ENCODE assay signal across 1 cellular context in the genomic region with DNA sequence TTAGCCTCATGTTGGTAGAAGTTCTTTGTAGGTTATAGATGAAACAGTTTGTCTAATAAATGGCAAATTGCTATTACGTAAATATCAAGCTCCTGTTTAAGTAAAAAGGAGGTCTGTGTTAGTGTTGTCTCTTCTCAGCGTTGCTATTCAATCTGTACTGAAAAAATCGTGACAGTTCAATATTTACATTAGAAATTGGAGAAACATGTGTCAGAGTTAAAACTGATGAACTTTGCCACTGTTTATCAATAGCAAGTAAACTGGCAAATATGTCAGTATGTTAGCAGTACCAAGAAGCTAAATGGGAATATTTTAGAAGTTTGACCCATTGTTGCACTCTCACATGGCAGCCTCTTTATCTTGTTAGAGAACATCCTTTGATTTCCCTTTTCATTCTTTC.
TF ChIP-seq lines count a peak whose summit lies in the region.

No MANE protein-coding gene starts in this region.

TF ChIP-seq in HepG2, 621 proteins besides CTCF, POLR2A, EP300 and RAD21 (continued from another document and continues in another):
- TF ChIP-seq, protein P1, sequence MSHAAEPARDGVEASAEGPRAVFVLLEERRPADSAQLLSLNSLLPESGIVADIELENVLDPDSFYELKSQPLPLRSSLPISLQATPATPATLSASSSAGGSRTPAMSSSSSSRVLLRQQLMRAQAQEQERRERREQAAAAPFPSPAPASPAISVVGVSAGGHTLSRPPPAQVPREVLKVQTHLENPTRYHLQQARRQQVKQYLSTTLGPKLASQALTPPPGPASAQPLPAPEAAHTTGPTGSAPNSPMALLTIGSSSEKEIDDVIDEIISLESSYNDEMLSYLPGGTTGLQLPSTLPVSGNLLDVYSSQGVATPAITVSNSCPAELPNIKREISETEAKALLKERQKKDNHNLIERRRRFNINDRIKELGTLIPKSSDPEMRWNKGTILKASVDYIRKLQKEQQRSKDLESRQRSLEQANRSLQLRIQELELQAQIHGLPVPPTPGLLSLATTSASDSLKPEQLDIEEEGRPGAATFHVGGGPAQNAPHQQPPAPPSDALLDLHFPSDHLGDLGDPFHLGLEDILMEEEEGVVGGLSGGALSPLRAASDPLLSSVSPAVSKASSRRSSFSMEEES (CRISPR knock-in tag; IDR thresholded peaks at IDR 0.05) = peak; percentile 37; the same call in 1 of the 2 replicates
- peak; percentile 53; the same call in 1 of the 2 replicates for TF ChIP-seq ZMYM4 (CRISPR knock-in tag; IDR thresholded peaks at IDR 0.05)
- peak; percentile 34 for TF ChIP-seq SKI (IDR thresholded peaks at IDR 0.05; ENCODE audit: partially characterized antibody)
- TF ChIP-seq ZNF496 (CRISPR knock-in tag; IDR thresholded peaks at IDR 0.05; ENCODE audit: insufficient replicate concordance) = no peak
- no peak for TF ChIP-seq NONO (IDR thresholded peaks at IDR 0.05)
- no peak; the same call in 1 of the 2 replicates for TF ChIP-seq NONO (CRISPR knock-in tag; conservative IDR thresholded peaks at IDR 0.05)
- peak; percentile 71; the same call in 1 of the 2 replicates for TF ChIP-seq HDAC1 (CRISPR knock-in tag; IDR thresholded peaks at IDR 0.05)
- peak; percentile 39; the same call in 1 of the 2 replicates for TF ChIP-seq NFKBIZ (CRISPR knock-in tag; IDR thresholded peaks at IDR 0.05)
- TF ChIP-seq CENPT (CRISPR knock-in tag; IDR thresholded peaks at IDR 0.05; ENCODE audit: low read depth) = no peak
- TF ChIP-seq SMARCE1 (IDR thresholded peaks at IDR 0.05; ENCODE audit: borderline replicate concordance) = 0 out of 2 replicates have a peak, but pooled peaks have one; percentile 26
- 0 out of 2 replicates have a peak, but pooled peaks have one; percentile 40 for TF ChIP-seq XBP1 (CRISPR knock-in tag; IDR thresholded peaks at IDR 0.05)
- TF ChIP-seq, protein P2, sequence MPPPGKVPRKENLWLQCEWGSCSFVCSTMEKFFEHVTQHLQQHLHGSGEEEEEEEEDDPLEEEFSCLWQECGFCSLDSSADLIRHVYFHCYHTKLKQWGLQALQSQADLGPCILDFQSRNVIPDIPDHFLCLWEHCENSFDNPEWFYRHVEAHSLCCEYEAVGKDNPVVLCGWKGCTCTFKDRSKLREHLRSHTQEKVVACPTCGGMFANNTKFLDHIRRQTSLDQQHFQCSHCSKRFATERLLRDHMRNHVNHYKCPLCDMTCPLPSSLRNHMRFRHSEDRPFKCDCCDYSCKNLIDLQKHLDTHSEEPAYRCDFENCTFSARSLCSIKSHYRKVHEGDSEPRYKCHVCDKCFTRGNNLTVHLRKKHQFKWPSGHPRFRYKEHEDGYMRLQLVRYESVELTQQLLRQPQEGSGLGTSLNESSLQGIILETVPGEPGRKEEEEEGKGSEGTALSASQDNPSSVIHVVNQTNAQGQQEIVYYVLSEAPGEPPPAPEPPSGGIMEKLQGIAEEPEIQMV (CRISPR knock-in tag; IDR thresholded peaks at IDR 0.05; ENCODE audit: low read depth) = no peak
- no peak for TF ChIP-seq EEA1 (CRISPR knock-in tag; IDR thresholded peaks at IDR 0.05; ENCODE audit: borderline replicate concordance)
- no peak for TF ChIP-seq NCOA5 (CRISPR knock-in tag; IDR thresholded peaks at IDR 0.05)
- TF ChIP-seq ZNF614 (CRISPR knock-in tag; IDR thresholded peaks at IDR 0.05; ENCODE audit: borderline replicate concordance) = peak; percentile 41; the same call in 1 of the 2 replicates
- TF ChIP-seq ZNF550 (CRISPR knock-in tag; IDR thresholded peaks at IDR 0.05; ENCODE audit: borderline replicate concordance) = no peak
- TF ChIP-seq JUN (CRISPR knock-in tag; IDR thresholded peaks at IDR 0.05) = no peak
- TF ChIP-seq TEAD2 (CRISPR knock-in tag; IDR thresholded peaks at IDR 0.05) = no peak
- TF ChIP-seq NCOA2 (CRISPR knock-in tag; IDR thresholded peaks at IDR 0.05) = peak; percentile 86
- no peak for TF ChIP-seq MBNL3 (CRISPR knock-in tag; conservative IDR thresholded peaks at IDR 0.05)
- TF ChIP-seq ATF7 (IDR thresholded peaks at IDR 0.05) = no peak
- no peak for TF ChIP-seq ATF7 (CRISPR knock-in tag; IDR thresholded peaks at IDR 0.05)
- peak; percentile 98 for TF ChIP-seq MIXL1 (CRISPR knock-in tag; IDR thresholded peaks at IDR 0.05)
- TF ChIP-seq, protein P3, sequence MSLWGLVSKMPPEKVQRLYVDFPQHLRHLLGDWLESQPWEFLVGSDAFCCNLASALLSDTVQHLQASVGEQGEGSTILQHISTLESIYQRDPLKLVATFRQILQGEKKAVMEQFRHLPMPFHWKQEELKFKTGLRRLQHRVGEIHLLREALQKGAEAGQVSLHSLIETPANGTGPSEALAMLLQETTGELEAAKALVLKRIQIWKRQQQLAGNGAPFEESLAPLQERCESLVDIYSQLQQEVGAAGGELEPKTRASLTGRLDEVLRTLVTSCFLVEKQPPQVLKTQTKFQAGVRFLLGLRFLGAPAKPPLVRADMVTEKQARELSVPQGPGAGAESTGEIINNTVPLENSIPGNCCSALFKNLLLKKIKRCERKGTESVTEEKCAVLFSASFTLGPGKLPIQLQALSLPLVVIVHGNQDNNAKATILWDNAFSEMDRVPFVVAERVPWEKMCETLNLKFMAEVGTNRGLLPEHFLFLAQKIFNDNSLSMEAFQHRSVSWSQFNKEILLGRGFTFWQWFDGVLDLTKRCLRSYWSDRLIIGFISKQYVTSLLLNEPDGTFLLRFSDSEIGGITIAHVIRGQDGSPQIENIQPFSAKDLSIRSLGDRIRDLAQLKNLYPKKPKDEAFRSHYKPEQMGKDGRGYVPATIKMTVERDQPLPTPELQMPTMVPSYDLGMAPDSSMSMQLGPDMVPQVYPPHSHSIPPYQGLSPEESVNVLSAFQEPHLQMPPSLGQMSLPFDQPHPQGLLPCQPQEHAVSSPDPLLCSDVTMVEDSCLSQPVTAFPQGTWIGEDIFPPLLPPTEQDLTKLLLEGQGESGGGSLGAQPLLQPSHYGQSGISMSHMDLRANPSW (CRISPR knock-in tag; IDR thresholded peaks at IDR 0.05; ENCODE audit: borderline replicate concordance) = peak; percentile 65; the same call in 1 of the 2 replicates
- 0 out of 2 replicates have a peak, but pooled peaks have one; percentile 30 for TF ChIP-seq IRF2 (CRISPR knock-in tag; IDR thresholded peaks at IDR 0.05)
- TF ChIP-seq FOXP1 (IDR thresholded peaks at IDR 0.05) = peak; percentile 82
- TF ChIP-seq FOXP1 (CRISPR knock-in tag; IDR thresholded peaks at IDR 0.05) = peak; percentile 98
- TF ChIP-seq, protein P4, sequence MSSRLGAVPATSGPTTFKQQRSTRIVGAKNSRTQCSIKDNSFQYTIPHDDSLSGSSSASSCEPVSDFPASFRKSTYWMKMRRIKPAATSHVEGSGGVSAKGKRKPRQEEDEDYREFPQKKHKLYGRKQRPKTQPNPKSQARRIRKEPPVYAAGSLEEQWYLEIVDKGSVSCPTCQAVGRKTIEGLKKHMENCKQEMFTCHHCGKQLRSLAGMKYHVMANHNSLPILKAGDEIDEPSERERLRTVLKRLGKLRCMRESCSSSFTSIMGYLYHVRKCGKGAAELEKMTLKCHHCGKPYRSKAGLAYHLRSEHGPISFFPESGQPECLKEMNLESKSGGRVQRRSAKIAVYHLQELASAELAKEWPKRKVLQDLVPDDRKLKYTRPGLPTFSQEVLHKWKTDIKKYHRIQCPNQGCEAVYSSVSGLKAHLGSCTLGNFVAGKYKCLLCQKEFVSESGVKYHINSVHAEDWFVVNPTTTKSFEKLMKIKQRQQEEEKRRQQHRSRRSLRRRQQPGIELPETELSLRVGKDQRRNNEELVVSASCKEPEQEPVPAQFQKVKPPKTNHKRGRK (CRISPR knock-in tag; IDR thresholded peaks at IDR 0.05) = no peak
- peak; percentile 90 for TF ChIP-seq SIX1 (CRISPR knock-in tag; IDR thresholded peaks at IDR 0.05; ENCODE audit: borderline replicate concordance)
- no peak for TF ChIP-seq KLF13 (CRISPR knock-in tag; IDR thresholded peaks at IDR 0.05)
- no peak for TF ChIP-seq ZNF235 (CRISPR knock-in tag; IDR thresholded peaks at IDR 0.05; ENCODE audit: borderline replicate concordance)
- no peak for TF ChIP-seq ZNF383 (CRISPR knock-in tag; IDR thresholded peaks at IDR 0.05; ENCODE audit: borderline replicate concordance)
- TF ChIP-seq TOE1 (CRISPR knock-in tag; IDR thresholded peaks at IDR 0.05) = 0 out of 2 replicates have a peak, but pooled peaks have one; percentile 20
- TF ChIP-seq ZNF572 (CRISPR knock-in tag; IDR thresholded peaks at IDR 0.05) = no peak
- no peak for TF ChIP-seq ZNF282 (IDR thresholded peaks at IDR 0.05; ENCODE audit: partially characterized antibody)
- TF ChIP-seq NFIC (IDR thresholded peaks at IDR 0.05; ENCODE audit: low read length) = peak; percentile 89; the same call in 1 of the 2 replicates
- TF ChIP-seq FOXA3 (CRISPR knock-in tag; IDR thresholded peaks at IDR 0.05) = peak; percentile 96
- TF ChIP-seq, protein P5, sequence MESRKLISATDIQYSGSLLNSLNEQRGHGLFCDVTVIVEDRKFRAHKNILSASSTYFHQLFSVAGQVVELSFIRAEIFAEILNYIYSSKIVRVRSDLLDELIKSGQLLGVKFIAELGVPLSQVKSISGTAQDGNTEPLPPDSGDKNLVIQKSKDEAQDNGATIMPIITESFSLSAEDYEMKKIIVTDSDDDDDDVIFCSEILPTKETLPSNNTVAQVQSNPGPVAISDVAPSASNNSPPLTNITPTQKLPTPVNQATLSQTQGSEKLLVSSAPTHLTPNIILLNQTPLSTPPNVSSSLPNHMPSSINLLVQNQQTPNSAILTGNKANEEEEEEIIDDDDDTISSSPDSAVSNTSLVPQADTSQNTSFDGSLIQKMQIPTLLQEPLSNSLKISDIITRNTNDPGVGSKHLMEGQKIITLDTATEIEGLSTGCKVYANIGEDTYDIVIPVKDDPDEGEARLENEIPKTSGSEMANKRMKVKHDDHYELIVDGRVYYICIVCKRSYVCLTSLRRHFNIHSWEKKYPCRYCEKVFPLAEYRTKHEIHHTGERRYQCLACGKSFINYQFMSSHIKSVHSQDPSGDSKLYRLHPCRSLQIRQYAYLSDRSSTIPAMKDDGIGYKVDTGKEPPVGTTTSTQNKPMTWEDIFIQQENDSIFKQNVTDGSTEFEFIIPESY (CRISPR knock-in tag; IDR thresholded peaks at IDR 0.05) = no peak
- TF ChIP-seq SRSF4 (IDR thresholded peaks at IDR 0.05; ENCODE audit: low read depth, low read length, poor library complexity, severe bottlenecking) = no peak
- no peak for TF ChIP-seq CENPX (CRISPR knock-in tag; IDR thresholded peaks at IDR 0.05)
- no peak for TF ChIP-seq ARNT (IDR thresholded peaks at IDR 0.05)
- TF ChIP-seq KDM1A (CRISPR knock-in tag; IDR thresholded peaks at IDR 0.05) = 0 out of 2 replicates have a peak, but pooled peaks have one; percentile 54
- TF ChIP-seq PITX1 (CRISPR knock-in tag; IDR thresholded peaks at IDR 0.05) = peak; percentile 17; the same call in 1 of the 2 replicates
- TF ChIP-seq ZNF841 (CRISPR knock-in tag; IDR thresholded peaks at IDR 0.05; ENCODE audit: borderline replicate concordance) = no peak
- TF ChIP-seq U2AF1 (optimal IDR thresholded peaks at IDR 0.05; ENCODE audit: low read depth, low read length) = no peak
- peak; percentile 83 for TF ChIP-seq HDAC2 (CRISPR knock-in tag; IDR thresholded peaks at IDR 0.05)
- TF ChIP-seq, protein P6, sequence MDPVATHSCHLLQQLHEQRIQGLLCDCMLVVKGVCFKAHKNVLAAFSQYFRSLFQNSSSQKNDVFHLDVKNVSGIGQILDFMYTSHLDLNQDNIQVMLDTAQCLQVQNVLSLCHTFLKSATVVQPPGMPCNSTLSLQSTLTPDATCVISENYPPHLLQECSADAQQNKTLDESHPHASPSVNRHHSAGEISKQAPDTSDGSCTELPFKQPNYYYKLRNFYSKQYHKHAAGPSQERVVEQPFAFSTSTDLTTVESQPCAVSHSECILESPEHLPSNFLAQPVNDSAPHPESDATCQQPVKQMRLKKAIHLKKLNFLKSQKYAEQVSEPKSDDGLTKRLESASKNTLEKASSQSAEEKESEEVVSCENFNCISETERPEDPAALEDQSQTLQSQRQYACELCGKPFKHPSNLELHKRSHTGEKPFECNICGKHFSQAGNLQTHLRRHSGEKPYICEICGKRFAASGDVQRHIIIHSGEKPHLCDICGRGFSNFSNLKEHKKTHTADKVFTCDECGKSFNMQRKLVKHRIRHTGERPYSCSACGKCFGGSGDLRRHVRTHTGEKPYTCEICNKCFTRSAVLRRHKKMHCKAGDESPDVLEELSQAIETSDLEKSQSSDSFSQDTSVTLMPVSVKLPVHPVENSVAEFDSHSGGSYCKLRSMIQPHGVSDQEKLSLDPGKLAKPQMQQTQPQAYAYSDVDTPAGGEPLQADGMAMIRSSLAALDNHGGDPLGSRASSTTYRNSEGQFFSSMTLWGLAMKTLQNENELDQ (CRISPR knock-in tag; IDR thresholded peaks at IDR 0.05; ENCODE audit: borderline replicate concordance) = no peak
- TF ChIP-seq ZNF205 (CRISPR knock-in tag; IDR thresholded peaks at IDR 0.05) = peak; percentile 35; the same call in 1 of the 2 replicates
- TF ChIP-seq, protein P7, sequence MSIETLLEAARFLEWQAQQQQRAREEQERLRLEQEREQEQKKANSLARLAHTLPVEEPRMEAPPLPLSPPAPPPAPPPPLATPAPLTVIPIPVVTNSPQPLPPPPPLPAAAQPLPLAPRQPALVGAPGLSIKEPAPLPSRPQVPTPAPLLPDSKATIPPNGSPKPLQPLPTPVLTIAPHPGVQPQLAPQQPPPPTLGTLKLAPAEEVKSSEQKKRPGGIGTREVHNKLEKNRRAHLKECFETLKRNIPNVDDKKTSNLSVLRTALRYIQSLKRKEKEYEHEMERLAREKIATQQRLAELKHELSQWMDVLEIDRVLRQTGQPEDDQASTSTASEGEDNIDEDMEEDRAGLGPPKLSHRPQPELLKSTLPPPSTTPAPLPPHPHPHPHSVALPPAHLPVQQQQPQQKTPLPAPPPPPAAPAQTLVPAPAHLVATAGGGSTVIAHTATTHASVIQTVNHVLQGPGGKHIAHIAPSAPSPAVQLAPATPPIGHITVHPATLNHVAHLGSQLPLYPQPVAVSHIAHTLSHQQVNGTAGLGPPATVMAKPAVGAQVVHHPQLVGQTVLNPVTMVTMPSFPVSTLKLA (IDR thresholded peaks at IDR 0.05) = peak; percentile 46; the same call in 1 of the 2 replicates
- no peak for TF ChIP-seq ZSCAN29 (CRISPR knock-in tag; conservative IDR thresholded peaks at IDR 0.05)
- TF ChIP-seq HOXA3 (CRISPR knock-in tag; IDR thresholded peaks at IDR 0.05) = no peak
- peak; percentile 22; the same call in 1 of the 2 replicates for TF ChIP-seq JUND (CRISPR knock-in tag; IDR thresholded peaks at IDR 0.05)
- TF ChIP-seq, protein P8, sequence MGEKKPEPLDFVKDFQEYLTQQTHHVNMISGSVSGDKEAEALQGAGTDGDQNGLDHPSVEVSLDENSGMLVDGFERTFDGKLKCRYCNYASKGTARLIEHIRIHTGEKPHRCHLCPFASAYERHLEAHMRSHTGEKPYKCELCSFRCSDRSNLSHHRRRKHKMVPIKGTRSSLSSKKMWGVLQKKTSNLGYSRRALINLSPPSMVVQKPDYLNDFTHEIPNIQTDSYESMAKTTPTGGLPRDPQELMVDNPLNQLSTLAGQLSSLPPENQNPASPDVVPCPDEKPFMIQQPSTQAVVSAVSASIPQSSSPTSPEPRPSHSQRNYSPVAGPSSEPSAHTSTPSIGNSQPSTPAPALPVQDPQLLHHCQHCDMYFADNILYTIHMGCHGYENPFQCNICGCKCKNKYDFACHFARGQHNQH (CRISPR knock-in tag; IDR thresholded peaks at IDR 0.05) = peak; percentile 59; the same call in 1 of the 2 replicates
- TF ChIP-seq, protein P9, sequence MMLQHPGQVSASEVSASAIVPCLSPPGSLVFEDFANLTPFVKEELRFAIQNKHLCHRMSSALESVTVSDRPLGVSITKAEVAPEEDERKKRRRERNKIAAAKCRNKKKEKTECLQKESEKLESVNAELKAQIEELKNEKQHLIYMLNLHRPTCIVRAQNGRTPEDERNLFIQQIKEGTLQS (CRISPR knock-in tag; IDR thresholded peaks at IDR 0.05) = no peak
- no peak for TF ChIP-seq XRCC5 (optimal IDR thresholded peaks at IDR 0.05; ENCODE audit: low read length)
